In the genomic region with DNA sequence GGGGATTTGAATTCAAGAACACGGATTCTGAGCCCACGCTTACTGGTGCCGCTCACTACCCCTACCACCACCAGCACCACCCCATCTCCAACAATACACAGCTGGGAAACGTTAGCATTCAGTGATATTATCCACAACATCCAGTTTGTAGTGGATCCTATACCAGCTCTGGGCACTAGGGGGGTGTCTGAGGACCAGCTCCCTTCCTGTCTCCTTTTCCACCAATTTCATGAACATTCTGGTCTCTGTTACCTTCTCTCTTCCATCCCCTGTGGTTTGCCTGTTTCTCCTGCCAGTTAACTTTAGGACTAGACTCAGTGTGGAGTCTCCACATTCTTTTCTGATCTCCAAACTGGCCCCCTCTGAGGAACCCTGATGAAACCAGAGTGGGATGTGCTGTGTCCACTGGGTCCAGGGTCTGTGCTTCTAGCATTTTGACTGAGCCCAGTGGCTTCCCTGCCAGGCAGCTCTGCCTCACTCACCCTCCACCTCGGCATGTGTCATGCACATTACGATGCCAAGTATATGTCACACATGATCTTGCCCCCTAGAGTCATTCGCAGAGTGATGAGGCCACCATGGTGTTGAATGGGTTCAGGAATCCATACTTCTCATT, we compare ENCODE assay signal across 10 cellular contexts.
DNase-seq lines count a peak whose midpoint lies in the region; ATAC-seq, FAIRE-seq and TF ChIP-seq lines count a peak whose summit lies in the region.
"Had no signal": no experiment of that assay in that cellular context is flagged by ENCODE, and none has a peak within 500 bp of the region (broad histone marks: within the 10 kb centered on the region; RNA-seq: fewer than 3 reads in every experiment).

No MANE protein-coding gene starts in this region.

- no peaks in the 10 kb centered on the region for H3K36me3 Mint-ChIP-seq in WTC11
- H3K36me3 Mint-ChIP-seq in activated CD4-positive, alpha-beta T cell treated with anti-CD3 and anti-CD28 coated beads for 36 hours (ENCODE audit: low read depth) = no peaks in the 10 kb centered on the region

- ATAC-seq in WTC11 (peak; percentile 92), lower lobe of right lung (no peak)
- ATAC-seq in activated CD4-positive, alpha-beta T cell treated with anti-CD3 and anti-CD28 coated beads for 36 hours = no peak

- H3K9me3 ChIP-seq in lower lobe of right lung = no peaks in the 10 kb centered on the region

- H3K27ac Mint-ChIP-seq in WTC11 = no peak overlapping the region
- no peak overlapping the region for H3K27ac Mint-ChIP-seq in activated CD4-positive, alpha-beta T cell treated with anti-CD3 and anti-CD28 coated beads for 36 hours
- H3K27ac Mint-ChIP-seq: activated B cell treated with CpG ODN at 0.5 μM for 24 hours had no signal

- FAIRE-seq in D721Med (lab: Jason Lieb, UNC) = no peak

- H3K9me3 Mint-ChIP-seq in WTC11 = no peaks in the 10 kb centered on the region
- H3K9me3 Mint-ChIP-seq in activated CD4-positive, alpha-beta T cell treated with anti-CD3 and anti-CD28 coated beads for 36 hours (ENCODE audit: low read depth) = no peaks in the 10 kb centered on the region
- H3K9me3 Mint-ChIP-seq: activated B cell treated with CpG ODN at 0.5 μM for 24 hours had no signal

- DNase-seq in D721Med (ENCODE audit: insufficient read length, low spot score) (no peak), HFF-Myc (ENCODE audit: extremely low read depth, low read depth) (no peak), WTC11 (ENCODE audit: low spot score) (peak; percentile 43), lower lobe of right lung (no peak), NCI-H1930 (lab: John Stamatoyannopoulos, UW) (no peak), cortex of kidney (lab: John Stamatoyannopoulos, UW) (no peak), SKM-1 (lab: John Stamatoyannopoulos, UW; ENCODE audit: unreplicated experiment) (no peak)
- DNase-seq in activated CD4-positive, alpha-beta T cell treated with anti-CD3 and anti-CD28 coated beads for 36 hours = no peak
- DNase-seq: activated B cell treated with CpG ODN at 0.5 μM for 24 hours; central memory CD4-positive, alpha-beta T cell had no signal

- H3K4me3 ChIP-seq in HFF-Myc (replicated peaks; ENCODE audit: low read depth, low read length) (no peak overlapping the region), lower lobe of right lung (no peak overlapping the region)

- no peaks in the 10 kb centered on the region for H3K4me1 ChIP-seq in lower lobe of right lung

- peaks cover 13% of the 10 kb centered on the region for H3K4me1 Mint-ChIP-seq in WTC11
- no peaks in the 10 kb centered on the region for H3K4me1 Mint-ChIP-seq in activated CD4-positive, alpha-beta T cell treated with anti-CD3 and anti-CD28 coated beads for 36 hours
- H3K4me1 Mint-ChIP-seq: activated B cell treated with CpG ODN at 0.5 μM for 24 hours had no signal

- H3K36me3 ChIP-seq in lower lobe of right lung = no peaks in the 10 kb centered on the region

- POLR2A ChIA-PET in WTC11 (lab: Charles Lee) = interaction anchor here (0.6 kb wide), 1 partner anchor 92 kb away, joined by 4 read pairs; no protein-coding TSS in a partner anchor
- POLR2A ChIA-PET in activated CD4-positive, alpha-beta T cell treated with anti-CD3 and anti-CD28 coated beads for 36 hours (lab: Charles Lee) = no interaction called here

- TF ChIP-seq CTCF in D721Med (IDR thresholded peaks at IDR 0.05; ENCODE audit: insufficient read depth, missing control alignments) (peak; percentile 5), HFF-Myc (IDR thresholded peaks at IDR 0.05; ENCODE audit: low read depth, low read length, missing control alignments) (peak; percentile 63), WTC11 (IDR thresholded peaks at IDR 0.05) (peak; percentile 49), lower lobe of right lung (IDR thresholded peaks at IDR 0.05) (peak; percentile 23)

- intact Hi-C loops in lower lobe of right lung (cut with DNase I) = no loop called here
- intact Hi-C loops in activated CD4-positive, alpha-beta T cell treated with anti-CD3 and anti-CD28 coated beads for 36 hours (cut with DNase I, micrococcal nuclease) = no loop called here

- H3K27me3 ChIP-seq in lower lobe of right lung (ENCODE audit: low read depth) = no peaks in the 10 kb centered on the region

- no peaks in the 10 kb centered on the region for H3K27me3 Mint-ChIP-seq in WTC11 (ENCODE audit: low read depth)
- H3K27me3 Mint-ChIP-seq in activated CD4-positive, alpha-beta T cell treated with anti-CD3 and anti-CD28 coated beads for 36 hours = peaks cover 19% of the 10 kb centered on the region

- H3K27ac ChIP-seq in lower lobe of right lung = no peak overlapping the region

- CTCF ChIA-PET in WTC11 (lab: Charles Lee) = interaction anchor here (0.6 to 1.6 kb wide), 17 partner anchors 9 to 775 kb away, joined by 3 to 37 read pairs (median 4); no protein-coding TSS in a partner anchor
- CTCF ChIA-PET in activated CD4-positive, alpha-beta T cell treated with anti-CD3 and anti-CD28 coated beads for 36 hours (lab: Charles Lee) = interaction anchor here (0.7 to 2.8 kb wide), 4 partner anchors 8 to 209 kb away, joined by 3 to 15 read pairs (median 4); no protein-coding TSS in a partner anchor

- H3K4me3 Mint-ChIP-seq in WTC11 = no peak overlapping the region
- no peak overlapping the region for H3K4me3 Mint-ChIP-seq in activated CD4-positive, alpha-beta T cell treated with anti-CD3 and anti-CD28 coated beads for 36 hours
- H3K4me3 Mint-ChIP-seq: activated B cell treated with CpG ODN at 0.5 μM for 24 hours had no signal

TF ChIP-seq in WTC11, 78 proteins besides CTCF, POLR2A, EP300 and RAD21:
- TF ChIP-seq EMX1 (CRISPR knock-in tag; IDR thresholded peaks at IDR 0.05) (no peak), ZNF416 (CRISPR knock-in tag; IDR thresholded peaks at IDR 0.05) (no peak), CBFB (CRISPR knock-in tag; IDR thresholded peaks at IDR 0.05; ENCODE audit: low read depth) (no peak), SMAD4 (CRISPR knock-in tag; IDR thresholded peaks at IDR 0.05) (no peak), ZNF423 (CRISPR knock-in tag; IDR thresholded peaks at IDR 0.05) (no peak), CREM (CRISPR knock-in tag; IDR thresholded peaks at IDR 0.05) (no peak), OVOL2 (CRISPR knock-in tag; IDR thresholded peaks at IDR 0.05; ENCODE audit: borderline replicate concordance) (no peak), ZNF138 (CRISPR knock-in tag; conservative IDR thresholded peaks at IDR 0.05) (no peak), HMGA2 (CRISPR knock-in tag; IDR thresholded peaks at IDR 0.05) (no peak), ZNF396 (CRISPR knock-in tag; IDR thresholded peaks at IDR 0.05; ENCODE audit: borderline replicate concordance) (no peak), NFE2L1 (CRISPR knock-in tag; IDR thresholded peaks at IDR 0.05) (no peak), TP53 (CRISPR knock-in tag; IDR thresholded peaks at IDR 0.05) (no peak), PRRX2 (CRISPR knock-in tag; IDR thresholded peaks at IDR 0.05) (no peak), GRHL2 (CRISPR knock-in tag; IDR thresholded peaks at IDR 0.05; ENCODE audit: insufficient replicate concordance, severe bottlenecking) (no peak), JAZF1 (CRISPR knock-in tag; IDR thresholded peaks at IDR 0.05) (no peak)
- TF ChIP-seq, protein P1, sequence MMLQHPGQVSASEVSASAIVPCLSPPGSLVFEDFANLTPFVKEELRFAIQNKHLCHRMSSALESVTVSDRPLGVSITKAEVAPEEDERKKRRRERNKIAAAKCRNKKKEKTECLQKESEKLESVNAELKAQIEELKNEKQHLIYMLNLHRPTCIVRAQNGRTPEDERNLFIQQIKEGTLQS (CRISPR knock-in tag; conservative IDR thresholded peaks at IDR 0.05) = no peak
- TF ChIP-seq, protein P2, sequence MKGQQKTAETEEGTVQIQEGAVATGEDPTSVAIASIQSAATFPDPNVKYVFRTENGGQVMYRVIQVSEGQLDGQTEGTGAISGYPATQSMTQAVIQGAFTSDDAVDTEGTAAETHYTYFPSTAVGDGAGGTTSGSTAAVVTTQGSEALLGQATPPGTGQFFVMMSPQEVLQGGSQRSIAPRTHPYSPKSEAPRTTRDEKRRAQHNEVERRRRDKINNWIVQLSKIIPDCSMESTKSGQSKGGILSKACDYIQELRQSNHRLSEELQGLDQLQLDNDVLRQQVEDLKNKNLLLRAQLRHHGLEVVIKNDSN (CRISPR knock-in tag; IDR thresholded peaks at IDR 0.05) = no peak
- TF ChIP-seq, protein P3, sequence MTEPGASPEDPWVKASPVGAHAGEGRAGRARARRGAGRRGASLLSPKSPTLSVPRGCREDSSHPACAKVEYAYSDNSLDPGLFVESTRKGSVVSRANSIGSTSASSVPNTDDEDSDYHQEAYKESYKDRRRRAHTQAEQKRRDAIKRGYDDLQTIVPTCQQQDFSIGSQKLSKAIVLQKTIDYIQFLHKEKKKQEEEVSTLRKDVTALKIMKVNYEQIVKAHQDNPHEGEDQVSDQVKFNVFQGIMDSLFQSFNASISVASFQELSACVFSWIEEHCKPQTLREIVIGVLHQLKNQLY (CRISPR knock-in tag; IDR thresholded peaks at IDR 0.05) = no peak
- TF ChIP-seq, protein P4, sequence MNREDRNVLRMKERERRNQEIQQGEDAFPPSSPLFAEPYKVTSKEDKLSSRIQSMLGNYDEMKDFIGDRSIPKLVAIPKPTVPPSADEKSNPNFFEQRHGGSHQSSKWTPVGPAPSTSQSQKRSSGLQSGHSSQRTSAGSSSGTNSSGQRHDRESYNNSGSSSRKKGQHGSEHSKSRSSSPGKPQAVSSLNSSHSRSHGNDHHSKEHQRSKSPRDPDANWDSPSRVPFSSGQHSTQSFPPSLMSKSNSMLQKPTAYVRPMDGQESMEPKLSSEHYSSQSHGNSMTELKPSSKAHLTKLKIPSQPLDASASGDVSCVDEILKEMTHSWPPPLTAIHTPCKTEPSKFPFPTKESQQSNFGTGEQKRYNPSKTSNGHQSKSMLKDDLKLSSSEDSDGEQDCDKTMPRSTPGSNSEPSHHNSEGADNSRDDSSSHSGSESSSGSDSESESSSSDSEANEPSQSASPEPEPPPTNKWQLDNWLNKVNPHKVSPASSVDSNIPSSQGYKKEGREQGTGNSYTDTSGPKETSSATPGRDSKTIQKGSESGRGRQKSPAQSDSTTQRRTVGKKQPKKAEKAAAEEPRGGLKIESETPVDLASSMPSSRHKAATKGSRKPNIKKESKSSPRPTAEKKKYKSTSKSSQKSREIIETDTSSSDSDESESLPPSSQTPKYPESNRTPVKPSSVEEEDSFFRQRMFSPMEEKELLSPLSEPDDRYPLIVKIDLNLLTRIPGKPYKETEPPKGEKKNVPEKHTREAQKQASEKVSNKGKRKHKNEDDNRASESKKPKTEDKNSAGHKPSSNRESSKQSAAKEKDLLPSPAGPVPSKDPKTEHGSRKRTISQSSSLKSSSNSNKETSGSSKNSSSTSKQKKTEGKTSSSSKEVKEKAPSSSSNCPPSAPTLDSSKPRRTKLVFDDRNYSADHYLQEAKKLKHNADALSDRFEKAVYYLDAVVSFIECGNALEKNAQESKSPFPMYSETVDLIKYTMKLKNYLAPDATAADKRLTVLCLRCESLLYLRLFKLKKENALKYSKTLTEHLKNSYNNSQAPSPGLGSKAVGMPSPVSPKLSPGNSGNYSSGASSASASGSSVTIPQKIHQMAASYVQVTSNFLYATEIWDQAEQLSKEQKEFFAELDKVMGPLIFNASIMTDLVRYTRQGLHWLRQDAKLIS (CRISPR knock-in tag; IDR thresholded peaks at IDR 0.05; ENCODE audit: borderline replicate concordance) = no peak

Comparison
In these comparisons a context has a peak if more than half of its experiments do, and no peak if none do; other contexts are left out.
1. CTCF ChIP-seq: peak in every context shown above with its lines; median percentile 63 in HFF-Myc; 49 in WTC11; 23 in lower lobe of right lung; 5 in D721Med.